ENCODE assay signal across 1 cellular context in the genomic region with DNA sequence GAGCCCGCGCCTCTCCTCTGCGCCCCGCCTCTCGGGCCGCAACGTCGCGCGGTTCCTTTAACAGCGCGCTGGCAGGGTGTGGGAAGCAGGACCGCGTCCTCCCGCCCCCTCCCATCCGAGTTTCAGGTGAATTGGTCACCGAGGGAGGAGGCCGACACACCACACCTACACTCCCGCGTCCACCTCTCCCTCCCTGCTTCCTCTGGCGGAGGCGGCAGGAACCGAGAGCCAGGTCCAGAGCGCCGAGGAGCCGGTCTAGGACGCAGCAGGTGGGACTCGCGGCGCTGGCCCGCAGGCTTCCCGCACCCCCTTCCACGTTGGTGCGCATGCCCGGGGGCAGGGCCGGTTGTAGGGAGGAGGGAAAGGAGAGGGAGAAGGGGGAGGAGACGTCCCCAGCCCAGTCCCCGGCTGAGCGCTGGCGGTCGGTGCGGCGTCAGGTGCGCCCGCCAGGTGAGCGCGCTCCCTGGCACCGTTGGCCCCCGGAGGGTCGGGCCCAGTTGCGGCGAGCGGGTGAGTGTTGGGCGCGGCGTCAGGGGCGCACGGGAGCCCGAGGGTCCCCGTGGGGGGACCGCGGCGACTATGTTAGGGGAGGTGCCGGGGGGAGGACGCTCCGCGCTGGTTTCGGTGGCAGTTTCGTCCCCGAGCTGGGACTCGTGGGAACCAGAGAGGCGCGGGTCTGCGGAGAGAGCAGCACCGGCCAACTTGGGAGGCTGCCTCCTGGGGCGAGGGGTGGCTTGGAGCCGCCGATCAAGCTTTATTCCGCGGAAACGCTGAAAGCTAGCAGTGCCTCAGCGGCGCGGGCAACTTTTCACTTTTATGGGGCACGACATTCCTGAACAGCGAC.
TF ChIP-seq lines count a peak whose summit lies in the region.

A gene with protein sequence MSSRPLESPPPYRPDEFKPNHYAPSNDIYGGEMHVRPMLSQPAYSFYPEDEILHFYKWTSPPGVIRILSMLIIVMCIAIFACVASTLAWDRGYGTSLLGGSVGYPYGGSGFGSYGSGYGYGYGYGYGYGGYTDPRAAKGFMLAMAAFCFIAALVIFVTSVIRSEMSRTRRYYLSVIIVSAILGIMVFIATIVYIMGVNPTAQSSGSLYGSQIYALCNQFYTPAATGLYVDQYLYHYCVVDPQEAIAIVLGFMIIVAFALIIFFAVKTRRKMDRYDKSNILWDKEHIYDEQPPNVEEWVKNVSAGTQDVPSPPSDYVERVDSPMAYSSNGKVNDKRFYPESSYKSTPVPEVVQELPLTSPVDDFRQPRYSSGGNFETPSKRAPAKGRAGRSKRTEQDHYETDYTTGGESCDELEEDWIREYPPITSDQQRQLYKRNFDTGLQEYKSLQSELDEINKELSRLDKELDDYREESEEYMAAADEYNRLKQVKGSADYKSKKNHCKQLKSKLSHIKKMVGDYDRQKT (plus strand): TSS at position 400 of the 844 bp plus-strand sequence. CDS start 11,455 bp downstream, outside the sequence.

TF ChIP-seq in GM23338, 12 proteins besides CTCF, POLR2A, EP300 and RAD21:
- TF ChIP-seq, protein P1, sequence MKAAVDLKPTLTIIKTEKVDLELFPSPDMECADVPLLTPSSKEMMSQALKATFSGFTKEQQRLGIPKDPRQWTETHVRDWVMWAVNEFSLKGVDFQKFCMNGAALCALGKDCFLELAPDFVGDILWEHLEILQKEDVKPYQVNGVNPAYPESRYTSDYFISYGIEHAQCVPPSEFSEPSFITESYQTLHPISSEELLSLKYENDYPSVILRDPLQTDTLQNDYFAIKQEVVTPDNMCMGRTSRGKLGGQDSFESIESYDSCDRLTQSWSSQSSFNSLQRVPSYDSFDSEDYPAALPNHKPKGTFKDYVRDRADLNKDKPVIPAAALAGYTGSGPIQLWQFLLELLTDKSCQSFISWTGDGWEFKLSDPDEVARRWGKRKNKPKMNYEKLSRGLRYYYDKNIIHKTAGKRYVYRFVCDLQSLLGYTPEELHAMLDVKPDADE (IDR thresholded peaks at IDR 0.05) = no peak
- TF ChIP-seq CREB1 (CRISPR knock-in tag; IDR thresholded peaks at IDR 0.05; ENCODE audit: low read depth) (peak; percentile 11; the same call in 1 of the 2 replicates), STAT1 (IDR thresholded peaks at IDR 0.05; ENCODE audit: unreplicated experiment) (no peak), JUNB (IDR thresholded peaks at IDR 0.05; ENCODE audit: unreplicated experiment) (no peak), ZNF331 (CRISPR knock-in tag; IDR thresholded peaks at IDR 0.05; ENCODE audit: low read depth) (no peak), POLR2AphosphoS5 (IDR thresholded peaks at IDR 0.05; ENCODE audit: low read depth) (peak; percentile 90)
- TF ChIP-seq, protein P2, sequence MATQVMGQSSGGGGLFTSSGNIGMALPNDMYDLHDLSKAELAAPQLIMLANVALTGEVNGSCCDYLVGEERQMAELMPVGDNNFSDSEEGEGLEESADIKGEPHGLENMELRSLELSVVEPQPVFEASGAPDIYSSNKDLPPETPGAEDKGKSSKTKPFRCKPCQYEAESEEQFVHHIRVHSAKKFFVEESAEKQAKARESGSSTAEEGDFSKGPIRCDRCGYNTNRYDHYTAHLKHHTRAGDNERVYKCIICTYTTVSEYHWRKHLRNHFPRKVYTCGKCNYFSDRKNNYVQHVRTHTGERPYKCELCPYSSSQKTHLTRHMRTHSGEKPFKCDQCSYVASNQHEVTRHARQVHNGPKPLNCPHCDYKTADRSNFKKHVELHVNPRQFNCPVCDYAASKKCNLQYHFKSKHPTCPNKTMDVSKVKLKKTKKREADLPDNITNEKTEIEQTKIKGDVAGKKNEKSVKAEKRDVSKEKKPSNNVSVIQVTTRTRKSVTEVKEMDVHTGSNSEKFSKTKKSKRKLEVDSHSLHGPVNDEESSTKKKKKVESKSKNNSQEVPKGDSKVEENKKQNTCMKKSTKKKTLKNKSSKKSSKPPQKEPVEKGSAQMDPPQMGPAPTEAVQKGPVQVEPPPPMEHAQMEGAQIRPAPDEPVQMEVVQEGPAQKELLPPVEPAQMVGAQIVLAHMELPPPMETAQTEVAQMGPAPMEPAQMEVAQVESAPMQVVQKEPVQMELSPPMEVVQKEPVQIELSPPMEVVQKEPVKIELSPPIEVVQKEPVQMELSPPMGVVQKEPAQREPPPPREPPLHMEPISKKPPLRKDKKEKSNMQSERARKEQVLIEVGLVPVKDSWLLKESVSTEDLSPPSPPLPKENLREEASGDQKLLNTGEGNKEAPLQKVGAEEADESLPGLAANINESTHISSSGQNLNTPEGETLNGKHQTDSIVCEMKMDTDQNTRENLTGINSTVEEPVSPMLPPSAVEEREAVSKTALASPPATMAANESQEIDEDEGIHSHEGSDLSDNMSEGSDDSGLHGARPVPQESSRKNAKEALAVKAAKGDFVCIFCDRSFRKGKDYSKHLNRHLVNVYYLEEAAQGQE (IDR thresholded peaks at IDR 0.05; ENCODE audit: unreplicated experiment) = peak; percentile 41
- TF ChIP-seq, protein P3, sequence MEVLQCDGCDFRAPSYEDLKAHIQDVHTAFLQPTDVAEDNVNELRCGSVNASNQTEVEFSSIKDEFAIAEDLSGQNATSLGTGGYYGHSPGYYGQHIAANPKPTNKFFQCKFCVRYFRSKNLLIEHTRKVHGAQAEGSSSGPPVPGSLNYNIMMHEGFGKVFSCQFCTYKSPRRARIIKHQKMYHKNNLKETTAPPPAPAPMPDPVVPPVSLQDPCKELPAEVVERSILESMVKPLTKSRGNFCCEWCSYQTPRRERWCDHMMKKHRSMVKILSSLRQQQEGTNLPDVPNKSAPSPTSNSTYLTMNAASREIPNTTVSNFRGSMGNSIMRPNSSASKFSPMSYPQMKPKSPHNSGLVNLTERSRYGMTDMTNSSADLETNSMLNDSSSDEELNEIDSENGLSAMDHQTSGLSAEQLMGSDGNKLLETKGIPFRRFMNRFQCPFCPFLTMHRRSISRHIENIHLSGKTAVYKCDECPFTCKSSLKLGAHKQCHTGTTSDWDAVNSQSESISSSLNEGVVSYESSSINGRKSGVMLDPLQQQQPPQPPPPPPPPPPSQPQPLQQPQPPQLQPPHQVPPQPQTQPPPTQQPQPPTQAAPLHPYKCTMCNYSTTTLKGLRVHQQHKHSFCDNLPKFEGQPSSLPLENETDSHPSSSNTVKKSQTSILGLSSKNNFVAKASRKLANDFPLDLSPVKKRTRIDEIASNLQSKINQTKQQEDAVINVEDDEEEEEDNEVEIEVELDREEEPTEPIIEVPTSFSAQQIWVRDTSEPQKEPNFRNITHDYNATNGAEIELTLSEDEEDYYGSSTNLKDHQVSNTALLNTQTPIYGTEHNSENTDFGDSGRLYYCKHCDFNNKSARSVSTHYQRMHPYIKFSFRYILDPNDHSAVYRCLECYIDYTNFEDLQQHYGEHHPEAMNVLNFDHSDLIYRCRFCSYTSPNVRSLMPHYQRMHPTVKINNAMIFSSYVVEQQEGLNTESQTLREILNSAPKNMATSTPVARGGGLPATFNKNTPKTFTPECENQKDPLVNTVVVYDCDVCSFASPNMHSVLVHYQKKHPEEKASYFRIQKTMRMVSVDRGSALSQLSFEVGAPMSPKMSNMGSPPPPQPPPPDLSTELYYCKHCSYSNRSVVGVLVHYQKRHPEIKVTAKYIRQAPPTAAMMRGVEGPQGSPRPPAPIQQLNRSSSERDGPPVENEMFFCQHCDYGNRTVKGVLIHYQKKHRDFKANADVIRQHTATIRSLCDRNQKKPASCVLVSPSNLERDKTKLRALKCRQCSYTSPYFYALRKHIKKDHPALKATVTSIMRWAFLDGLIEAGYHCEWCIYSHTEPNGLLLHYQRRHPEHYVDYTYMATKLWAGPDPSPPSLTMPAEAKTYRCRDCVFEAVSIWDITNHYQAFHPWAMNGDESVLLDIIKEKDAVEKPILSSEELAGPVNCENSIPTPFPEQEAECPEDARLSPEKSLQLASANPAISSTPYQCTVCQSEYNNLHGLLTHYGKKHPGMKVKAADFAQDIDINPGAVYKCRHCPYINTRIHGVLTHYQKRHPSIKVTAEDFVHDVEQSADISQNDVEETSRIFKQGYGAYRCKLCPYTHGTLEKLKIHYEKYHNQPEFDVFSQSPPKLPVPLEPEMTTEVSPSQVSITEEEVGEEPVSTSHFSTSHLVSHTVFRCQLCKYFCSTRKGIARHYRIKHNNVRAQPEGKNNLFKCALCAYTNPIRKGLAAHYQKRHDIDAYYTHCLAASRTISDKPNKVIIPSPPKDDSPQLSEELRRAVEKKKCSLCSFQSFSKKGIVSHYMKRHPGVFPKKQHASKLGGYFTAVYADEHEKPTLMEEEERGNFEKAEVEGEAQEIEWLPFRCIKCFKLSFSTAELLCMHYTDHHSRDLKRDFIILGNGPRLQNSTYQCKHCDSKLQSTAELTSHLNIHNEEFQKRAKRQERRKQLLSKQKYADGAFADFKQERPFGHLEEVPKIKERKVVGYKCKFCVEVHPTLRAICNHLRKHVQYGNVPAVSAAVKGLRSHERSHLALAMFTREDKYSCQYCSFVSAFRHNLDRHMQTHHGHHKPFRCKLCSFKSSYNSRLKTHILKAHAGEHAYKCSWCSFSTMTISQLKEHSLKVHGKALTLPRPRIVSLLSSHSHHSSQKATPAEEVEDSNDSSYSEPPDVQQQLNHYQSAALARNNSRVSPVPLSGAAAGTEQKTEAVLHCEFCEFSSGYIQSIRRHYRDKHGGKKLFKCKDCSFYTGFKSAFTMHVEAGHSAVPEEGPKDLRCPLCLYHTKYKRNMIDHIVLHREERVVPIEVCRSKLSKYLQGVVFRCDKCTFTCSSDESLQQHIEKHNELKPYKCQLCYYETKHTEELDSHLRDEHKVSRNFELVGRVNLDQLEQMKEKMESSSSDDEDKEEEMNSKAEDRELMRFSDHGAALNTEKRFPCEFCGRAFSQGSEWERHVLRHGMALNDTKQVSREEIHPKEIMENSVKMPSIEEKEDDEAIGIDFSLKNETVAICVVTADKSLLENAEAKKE (CRISPR knock-in tag; IDR thresholded peaks at IDR 0.05) = no peak
